ENCODE assay signal across 21 cellular contexts in genomic region chr4:30916337-30917274, GRCh38.
DNase-seq lines count a peak whose midpoint lies in the region; ATAC-seq and TF ChIP-seq lines count a peak whose summit lies in the region.
"Had no signal": no experiment of that assay in that cellular context is flagged by ENCODE, and none has a peak within 500 bp of the region (broad histone marks: within the 10 kb centered on the region; RNA-seq: fewer than 3 reads in every experiment).

No MANE protein-coding gene starts in this region.

- H3K9me2 ChIP-seq in SU-DHL-6 (replicated peaks; ENCODE audit: insufficient read depth, low read length) = no peaks in the 10 kb centered on the region
- no peaks in the 10 kb centered on the region for H3K9me2 ChIP-seq in PC-3 (replicated peaks; ENCODE audit: low read length)

- peak overlapping the region; percentile 12 for H2AFZ ChIP-seq in SU-DHL-6 (ENCODE audit: low read depth, low read length, severe bottlenecking)
- no peak overlapping the region for H2AFZ ChIP-seq in PC-3 (ENCODE audit: low read length)

- no peak overlapping the region for H3K4me2 ChIP-seq in SU-DHL-6 (ENCODE audit: low read depth, low read length, poor library complexity, severe bottlenecking)
- H3K4me2 ChIP-seq in mesendoderm (ENCODE audit: low read length) = no peak overlapping the region
- H3K4me2 ChIP-seq in PC-3 (ENCODE audit: low read length) = no peak overlapping the region
- H3K4me2 ChIP-seq: BLaER1 had no signal

- no peaks in the 10 kb centered on the region for H3F3A ChIP-seq in SU-DHL-6 (ENCODE audit: insufficient read depth)
- no peaks in the 10 kb centered on the region for H3F3A ChIP-seq in PC-3 (ENCODE audit: low read length, unreplicated experiment)

- no peak overlapping the region for H3K23ac ChIP-seq in mesendoderm (ENCODE audit: low read length)

- H2BK15ac ChIP-seq in mesendoderm (replicated peaks; ENCODE audit: low read depth) = no peak overlapping the region

- H2BK120ac ChIP-seq in mesendoderm (ENCODE audit: low read depth, low read length) = no peak overlapping the region

- no peak overlapping the region for H3K9ac ChIP-seq in SU-DHL-6 (ENCODE audit: low read length)
- H3K9ac ChIP-seq in mesendoderm (ENCODE audit: low read length) = no peak overlapping the region
- no peak overlapping the region for H3K9ac ChIP-seq in PC-3 (ENCODE audit: low read length)
- H3K9ac ChIP-seq: BLaER1 had no signal

- H3K4ac ChIP-seq in mesendoderm (ENCODE audit: low read depth, low read length) = no peak overlapping the region

- CTCF ChIA-PET in HEK293 (lab: Yijun Ruan, JAX) = interaction anchor here (0.7 kb wide), 1 partner anchor 37 kb away, joined by 3 read pairs; no protein-coding TSS in a partner anchor
- CTCF ChIA-PET in PC-3 (lab: Charles Lee) = no interaction called here

- H3K4me1 ChIP-seq in HEK293 (ENCODE audit: control insufficient read depth, insufficient read depth, low read length) = no peaks in the 10 kb centered on the region; the same call in 1 of the 2 replicates
- H3K4me1 ChIP-seq in mesendoderm (ENCODE audit: control insufficient read depth, low read depth, low read length) = no peaks in the 10 kb centered on the region
- no peaks in the 10 kb centered on the region for H3K4me1 ChIP-seq in PC-3 (ENCODE audit: insufficient read depth, low read length)
- H3K4me1 ChIP-seq: BLaER1 had no signal

- peaks cover 15% of the 10 kb centered on the region for H3K36me3 Mint-ChIP-seq in type B pancreatic cell
- H3K36me3 Mint-ChIP-seq: CD4-positive, CD25-positive, alpha-beta regulatory T cell had no signal

- H2AK5ac ChIP-seq in mesendoderm (ENCODE audit: low read length) = no peak overlapping the region

- H3K9me3 ChIP-seq in HEK293 (ENCODE audit: control insufficient read depth, insufficient read depth, low read depth, low read length) (no peaks in the 10 kb centered on the region), SU-DHL-6 (ENCODE audit: insufficient read depth, low read length) (no peaks in the 10 kb centered on the region), PC-3 (ENCODE audit: low read length) (no peaks in the 10 kb centered on the region)
- H3K9me3 ChIP-seq: BLaER1 had no signal

- no peak overlapping the region for H3K27ac ChIP-seq in HEK293 (ENCODE audit: extremely low read depth, low read depth, low read length)
- H3K27ac ChIP-seq in SU-DHL-6 (ENCODE audit: low read depth, low read length) = no peak overlapping the region
- no peak overlapping the region for H3K27ac ChIP-seq in mesendoderm (ENCODE audit: low read depth, low read length)
- H3K27ac ChIP-seq in PC-3 (ENCODE audit: low read length) = no peak overlapping the region
- H3K27ac ChIP-seq: BLaER1, RWPE1 had no signal

- H3K4me3 ChIP-seq in HEK293 (ENCODE audit: low read depth, low read length) (no peak overlapping the region), SU-DHL-6 (ENCODE audit: insufficient read depth, low read length, poor library complexity, severe bottlenecking) (no peak overlapping the region), mesendoderm (ENCODE audit: low read length) (no peak overlapping the region), PC-3 (ENCODE audit: low read length) (no peak overlapping the region)
- H3K4me3 ChIP-seq: BLaER1 had no signal

- H3K27me3 Mint-ChIP-seq in type B pancreatic cell = peaks cover 7% of the 10 kb centered on the region
- H3K27me3 Mint-ChIP-seq: CD4-positive, CD25-positive, alpha-beta regulatory T cell had no signal

- peak overlapping the region; percentile 12 for H3K27ac Mint-ChIP-seq in type B pancreatic cell
- H3K27ac Mint-ChIP-seq: CD4-positive, CD25-positive, alpha-beta regulatory T cell; HFFc6 had no signal

- no peak for ATAC-seq in PC-3

- TF ChIP-seq CTCF in HEK293 (tag by site-specific recombination; IDR thresholded peaks at IDR 0.05) (no peak), SU-DHL-6 (IDR thresholded peaks at IDR 0.05; ENCODE audit: insufficient read depth, low read length, poor library complexity, severe bottlenecking) (no peak), type B pancreatic cell (conservative IDR thresholded peaks at IDR 0.05) (no peak), PC-3 (conservative IDR thresholded peaks at IDR 0.05; ENCODE audit: low read depth, low read length) (no peak)

- no peak overlapping the region for H4K8ac ChIP-seq in mesendoderm (ENCODE audit: low read depth, low read length)

- no peaks in the 10 kb centered on the region for H3K9me3 Mint-ChIP-seq in type B pancreatic cell

- no peaks in the 10 kb centered on the region for H3K79me2 ChIP-seq in SU-DHL-6 (ENCODE audit: insufficient read depth, low read length)
- no peaks in the 10 kb centered on the region for H3K79me2 ChIP-seq in mesendoderm (ENCODE audit: control insufficient read depth, insufficient read depth, low read length)
- H3K79me2 ChIP-seq in PC-3 (ENCODE audit: low read length) = no peaks in the 10 kb centered on the region

- intact Hi-C loops in PC-3 (cut with micrococcal nuclease) = no loop called here

- no TSS peak for BruUV-seq in PC-3 (replicated peaks; lab: Mats Ljungman, UMichigan)

- H4K5ac ChIP-seq in mesendoderm (ENCODE audit: low read length) = no peak overlapping the region

- peak overlapping the region; percentile 60 for H3K18ac ChIP-seq in mesendoderm (ENCODE audit: low read length)

- WGBS in mesendoderm (ENCODE audit: extremely low coverage, insufficient coverage, low lambda C conversion rate) = no CpG with 5 or more reads among the region's 5 CpGs

- H4K20me1 ChIP-seq in SU-DHL-6 (ENCODE audit: low read depth, low read length) (no peaks in the 10 kb centered on the region), PC-3 (ENCODE audit: low read length) (no peaks in the 10 kb centered on the region)
- H4K20me1 ChIP-seq: BLaER1 had no signal

- H2BK5ac ChIP-seq in mesendoderm (ENCODE audit: low read length) = no peak overlapping the region

- H3K4me1 Mint-ChIP-seq in type B pancreatic cell (ENCODE audit: unreplicated experiment) = peaks cover 14% of the 10 kb centered on the region
- H3K4me1 Mint-ChIP-seq: CD4-positive, CD25-positive, alpha-beta regulatory T cell had no signal

- H3K56ac ChIP-seq in mesendoderm (ENCODE audit: low read length) = no peak overlapping the region

- H3K27me3 ChIP-seq in SU-DHL-6 (ENCODE audit: low read length) (no peaks in the 10 kb centered on the region), mesendoderm (ENCODE audit: insufficient read depth, low read length, poor library complexity) (no peaks in the 10 kb centered on the region), PC-3 (ENCODE audit: low read length) (no peaks in the 10 kb centered on the region)
- H3K27me3 ChIP-seq: BLaER1 had no signal

- H3K4me3 Mint-ChIP-seq in type B pancreatic cell = peak overlapping the region; percentile 8
- H3K4me3 Mint-ChIP-seq: CD4-positive, CD25-positive, alpha-beta regulatory T cell; HFFc6 had no signal

- no peak for DNase-seq in mesendoderm
- DNase-seq in type B pancreatic cell (ENCODE audit: extremely low spot score, unreplicated experiment) = no peak
- no peak for DNase-seq in PC-3
- no peak for DNase-seq in GDM1 (lab: John Stamatoyannopoulos, UW)
- DNase-seq in NCI-H510A (lab: John Stamatoyannopoulos, UW) = no peak
- DNase-seq: CD4-positive, CD25-positive, alpha-beta regulatory T cell; HFFc6; NCI-H1048; NCI-H1417 treated with DMSO at 0.1 percent for 48 hours; NCI-H187; NCI-H2081 treated with DMSO at 0.1 percent for 48 hours; NCI-H2171 treated with DMSO at 0.1 percent for 48 hours; NCI-H345; NCI-H524; NCI-H774; SHP77; T-helper 1 cell had no signal

- H3K36me3 ChIP-seq in HEK293 (ENCODE audit: control insufficient read depth in 2 of 2, insufficient read depth in 1 of 2, low read length in 2 of 2) (peaks cover 0 to 3% of the 10 kb centered on the region in 2 experiments; a peak in 1 of 3 replicates), SU-DHL-6 (ENCODE audit: low read length) (no peaks in the 10 kb centered on the region), mesendoderm (ENCODE audit: control insufficient read depth, insufficient read depth, low read length) (no peaks in the 10 kb centered on the region), PC-3 (ENCODE audit: low read depth, low read length) (no peaks in the 10 kb centered on the region)
- H3K36me3 ChIP-seq: BLaER1 had no signal

- no peaks in the 10 kb centered on the region for H3K79me1 ChIP-seq in mesendoderm (ENCODE audit: low read length)

- POLR2A ChIA-PET in HEK293 (lab: Yijun Ruan, JAX) (no interaction called here), PC-3 (lab: Charles Lee; ENCODE audit: unreplicated experiment) (interaction anchor here (0.5 kb wide), 1 partner anchor 112 kb away, joined by 8 read pairs; no protein-coding TSS in a partner anchor)

TF ChIP-seq in HEK293, 187 proteins besides CTCF, POLR2A, EP300 and RAD21 (continues in another document):
- peak; percentile 49; the same call in 1 of the 2 replicates for TF ChIP-seq MZF1 (tag by site-specific recombination; IDR thresholded peaks at IDR 0.05; ENCODE audit: borderline replicate concordance)
- TF ChIP-seq PRDM6 (tag by site-specific recombination; IDR thresholded peaks at IDR 0.05) = peak; percentile 27; the same call in 1 of the 2 replicates
- peak; percentile 28; the same call in 1 of the 2 replicates for TF ChIP-seq ZNF596 (tag by site-specific recombination; IDR thresholded peaks at IDR 0.05)
